In genomic region chr2:17133052-17133671, GRCh38 we compare ENCODE assay signal across 26 cellular contexts.
"Had no signal": no experiment of that assay in that cellular context is flagged by ENCODE, and none has a peak within 500 bp of the region (broad histone marks: within the 10 kb centered on the region; RNA-seq: fewer than 3 reads in every experiment).

No MANE protein-coding gene starts in this region.

- H3K9me3 ChIP-seq: esophagus squamous epithelium, heart right ventricle, left lung, prostate gland, sigmoid colon, stomach, thyroid gland, vagina had no signal

- FAIRE-seq: endothelial cell of umbilical vein, islet of Langerhans had no signal

- H3K4me3 ChIP-seq: esophagus squamous epithelium, heart right ventricle, left lung, prostate gland, sigmoid colon, stomach, thyroid gland, vagina had no signal

- H3K27ac ChIP-seq: esophagus squamous epithelium, heart right ventricle, left lung, prostate gland, sigmoid colon, stomach, thyroid gland, vagina had no signal

- H3K36me3 ChIP-seq: esophagus squamous epithelium, heart right ventricle, left lung, prostate gland, sigmoid colon, stomach, thyroid gland, vagina had no signal

- H3K27me3 ChIP-seq: esophagus squamous epithelium, heart right ventricle, left lung, sigmoid colon, stomach, thyroid gland, vagina had no signal

- H3K4me1 ChIP-seq: esophagus squamous epithelium, heart right ventricle, left lung, prostate gland, sigmoid colon, stomach, thyroid gland, vagina had no signal

- DNase-seq: dermis blood vessel endothelial cell; effector memory CD4-positive, alpha-beta T cell; esophagus squamous epithelium; foreskin melanocyte; glutamatergic neuron; heart right ventricle; hippocampal formation; left cardiac atrium; left lung; mesenchymal stem cell; naive thymus-derived CD8-positive, alpha-beta T cell; nephron progenitor cell; nucleus accumbens; right cardiac atrium; sigmoid colon; stimulated activated CD4-positive, alpha-beta T cell treated with anti-CD3 and anti-CD28 coated beads, Interleukin-2, amount 100 ng/mL, for 24 hours; stimulated activated CD4-positive, alpha-beta T cell treated with anti-CD3 and anti-CD28 coated beads, Interleukin-4, amount 100 ng/mL, for 24 hours; stimulated activated naive CD4-positive, alpha-beta T cell treated with Interleukin-2 at 50 U/mL for 16 hours; stomach; thyroid gland; trophoblast cell had no signal

- ATAC-seq: heart right ventricle; left cardiac atrium; left lung; naive thymus-derived CD8-positive, alpha-beta T cell; right cardiac atrium; stimulated activated effector memory CD8-positive, alpha-beta T cell treated with anti-CD3 and anti-CD28 coated beads, Interleukin-12 subunit alpha, Interleukin-12 subunit beta, amount 100 ng/mL, for 72 hours had no signal
